In genomic region chr16:48622456-48623303, GRCh38 we compare ENCODE assay signal across 8 cellular contexts. TPM values are rescaled to one million over a fixed set of nuclear protein-coding genes. Genes with fewer than 3 reads are reported as not detected.
DNase-seq lines count a peak whose midpoint lies in the region; ATAC-seq and TF ChIP-seq lines count a peak whose summit lies in the region.

No MANE protein-coding gene starts in this region.

- H3K4me1 Mint-ChIP-seq in activated naive CD8-positive, alpha-beta T cell treated with anti-CD3 and anti-CD28 coated beads for 36 hours = peaks cover 36% of the 10 kb centered on the region

- peak overlapping the region in 1 of 2 donors; percentile 50 for H3K4me3 ChIP-seq in right atrium auricular region
- H3K4me3 ChIP-seq in right cardiac atrium (ENCODE audit: low read length) = no peak overlapping the region
- H3K4me3 ChIP-seq in right lobe of liver = peak overlapping the region; percentile 42 to 62 (median 58)
- H3K4me3 ChIP-seq in vagina = peak overlapping the region; percentile 48 to 58

- no peaks in the 10 kb centered on the region for H3K27me3 Mint-ChIP-seq in activated naive CD8-positive, alpha-beta T cell treated with anti-CD3 and anti-CD28 coated beads for 36 hours

- ATAC-seq in right cardiac atrium (no peak), right lobe of liver (no peak), HG02870 (IDR thresholded peaks at IDR 0.05; ENCODE audit: unreplicated experiment) (no peak)

- TF ChIP-seq CTCF in right atrium auricular region (IDR thresholded peaks at IDR 0.05) = no peak
- no peak for TF ChIP-seq CTCF in right lobe of liver (IDR thresholded peaks at IDR 0.05)
- no peak for TF ChIP-seq CTCF in vagina (IDR thresholded peaks at IDR 0.05)

- H3K36me3 ChIP-seq in right atrium auricular region (no peaks in the 10 kb centered on the region), right lobe of liver (no peaks in the 10 kb centered on the region), vagina (no peaks in the 10 kb centered on the region)

- no peaks in the 10 kb centered on the region for H3K9me3 Mint-ChIP-seq in activated naive CD8-positive, alpha-beta T cell treated with anti-CD3 and anti-CD28 coated beads for 36 hours

- H3K27ac Mint-ChIP-seq in activated naive CD8-positive, alpha-beta T cell treated with anti-CD3 and anti-CD28 coated beads for 36 hours = peak overlapping the region; percentile 70

- DNase-seq in right atrium auricular region (ENCODE audit: low spot score) (peak; percentile 54), right cardiac atrium (no peak), right lobe of liver (peak in 1 of 3 donors; percentile 32), vagina (ENCODE audit: extremely low spot score in 2 of 2) (peak in 1 of 2 donors; percentile 81), GM19240 (ENCODE audit: insufficient read length, low spot score) (no peak), DMS79 treated with DMSO at 0.1 percent for 48 hours (lab: John Stamatoyannopoulos, UW) (no peak)
- no peak for DNase-seq in activated naive CD8-positive, alpha-beta T cell treated with anti-CD3 and anti-CD28 coated beads for 36 hours

- H3K27me3 ChIP-seq in right atrium auricular region = no peaks in the 10 kb centered on the region
- H3K27me3 ChIP-seq in right cardiac atrium (ENCODE audit: control insufficient read depth, insufficient read depth) = no peaks in the 10 kb centered on the region
- no peaks in the 10 kb centered on the region for H3K27me3 ChIP-seq in right lobe of liver
- H3K27me3 ChIP-seq in vagina = no peaks in the 10 kb centered on the region

- no peaks in the 10 kb centered on the region for H3K9me3 ChIP-seq in right atrium auricular region
- H3K9me3 ChIP-seq in right cardiac atrium (ENCODE audit: control insufficient read depth, low read length) = no peaks in the 10 kb centered on the region
- no peaks in the 10 kb centered on the region for H3K9me3 ChIP-seq in right lobe of liver
- no peaks in the 10 kb centered on the region for H3K9me3 ChIP-seq in vagina

- H3K36me3 Mint-ChIP-seq in activated naive CD8-positive, alpha-beta T cell treated with anti-CD3 and anti-CD28 coated beads for 36 hours = no peaks in the 10 kb centered on the region

- H3K4me1 ChIP-seq in right atrium auricular region (peaks cover 0 to 35% of the 10 kb centered on the region in 2 donors), right cardiac atrium (ENCODE audit: control insufficient read depth, insufficient read depth, low read length) (peaks cover 6% of the 10 kb centered on the region), right lobe of liver (peaks cover 0 to 6% (median 2%) of the 10 kb centered on the region in 4 donors), vagina (peaks cover 26% of the 10 kb centered on the region)

- H3K4me3 Mint-ChIP-seq in activated naive CD8-positive, alpha-beta T cell treated with anti-CD3 and anti-CD28 coated beads for 36 hours = peak overlapping the region; percentile 76

- 36% methylated on average over 25 of the region's 25 CpGs for WGBS in right cardiac atrium
- WGBS in right lobe of liver (ENCODE audit: insufficient coverage, low coverage, low lambda C conversion rate, missing lambda C conversion rate) = 13% methylated on average over 13 of the region's 25 CpGs

- TF ChIP-seq POLR2A in right lobe of liver (IDR thresholded peaks at IDR 0.05) (no peak), vagina (IDR thresholded peaks at IDR 0.05) (no peak)

- intact Hi-C loops in right cardiac atrium (cut with DNase I) = loop anchor here (5.0 to 10.0 kb wide), 5 partner anchors 70 to 388 kb away; no protein-coding TSS in a partner anchor
- intact Hi-C loops in right lobe of liver (cut with DNase I) = loop anchor here (5.0 to 10.0 kb wide), 2 partner anchors 85 to 268 kb away; no protein-coding TSS in a partner anchor
- intact Hi-C loops in vagina (cut with DNase I) = loop anchor here (10.0 kb wide), 2 partner anchors 88 to 268 kb away; no protein-coding TSS in a partner anchor

- H3K27ac ChIP-seq in right atrium auricular region = no peak overlapping the region
- H3K27ac ChIP-seq in right cardiac atrium (ENCODE audit: low read length) = no peak overlapping the region
- H3K27ac ChIP-seq in right lobe of liver = peak overlapping the region; percentile 88 to 92 (median 89)
- peak overlapping the region; percentile 83 for H3K27ac ChIP-seq in vagina

RNA-seq across cellular contexts. Expression of gene N4BP1, which starts 12.7 kb away (rescaled TPM):
- 10 to 100 TPM; 12.3 to 15.0 TPM for total RNA-seq in right atrium auricular region
- 10 to 100 TPM; 19.4 to 23.5 (median 20.5) TPM for total RNA-seq in right cardiac atrium
- 9.1 TPM for polyA plus RNA-seq in right cardiac atrium
- total RNA-seq in activated naive CD8-positive, alpha-beta T cell treated with anti-CD3 and anti-CD28 coated beads for 36 hours = 10 to 100 TPM; 39.0 to 40.4 TPM
- 10 to 100 TPM; 10.5 to 17.8 (median 12.1) TPM for total RNA-seq in right lobe of liver
- total RNA-seq in vagina = 44.0 TPM

Comparison
In these comparisons a context has a peak if more than half of its experiments do, and no peak if none do; other contexts are left out.
1. H3K27ac ChIP-seq: peak in right lobe of liver (3 of 3) and vagina (single experiment); none in right atrium auricular region (0 of 2) and right cardiac atrium (single experiment).